ENCODE assay signal across 24 cellular contexts in the genomic region with DNA sequence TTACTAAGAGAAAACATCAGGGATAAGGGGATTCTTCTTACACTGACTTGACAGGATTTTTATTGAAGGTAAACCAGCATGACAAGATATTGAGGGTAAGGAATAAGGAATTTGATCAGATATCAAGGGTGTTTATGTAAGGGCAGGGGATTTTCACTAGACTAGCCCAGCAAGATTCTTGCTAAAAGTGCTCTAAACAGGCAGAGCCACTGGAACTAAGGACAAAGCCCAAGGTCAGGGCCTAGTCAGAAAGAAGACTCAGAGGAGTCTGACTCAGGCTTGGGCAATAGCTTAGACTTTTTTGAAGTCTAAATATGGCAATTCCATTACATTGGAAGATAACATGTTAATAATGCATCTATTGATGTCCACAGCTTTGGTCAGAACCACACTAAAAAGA. TPM values are rescaled to one million over a fixed set of nuclear protein-coding genes. Genes with fewer than 3 reads are reported as not detected.
"Had no signal": no experiment of that assay in that cellular context is flagged by ENCODE, and none has a peak within 500 bp of the region (broad histone marks: within the 10 kb centered on the region; RNA-seq: fewer than 3 reads in every experiment).

No MANE protein-coding gene starts in this region.

- DNase-seq: effector memory CD8-positive, alpha-beta T cell; esophagus squamous epithelium; head of caudate nucleus; mucosa of descending colon; naive thymus-derived CD8-positive, alpha-beta T cell; sigmoid colon; stimulated activated CD4-positive, alpha-beta T cell treated with anti-CD3 and anti-CD28 coated beads, Interleukin-2, amount 100 ng/mL, for 24 hours; stimulated activated CD4-positive, alpha-beta T cell treated with anti-CD3 and anti-CD28 coated beads, Interleukin-4, amount 100 ng/mL, for 4 hours; stimulated activated naive B cell treated with anti-CD40 and anti-IgM and Interleukin-4, amounts not matched to agents 10 μg/mL and 1 μg/mL and 100 μg/mL, for 72 hours; stomach; substantia nigra; upper lobe of right lung had no signal

- H2AFZ ChIP-seq: hepatocyte had no signal

- FAIRE-seq: colon had no signal

- H3K4me1 ChIP-seq: esophagus squamous epithelium, foreskin keratinocyte, right atrium auricular region, sigmoid colon, stomach, upper lobe of right lung, vagina had no signal

- H3K4me2 ChIP-seq: hepatocyte had no signal

- H3K9me3 ChIP-seq: esophagus squamous epithelium, right atrium auricular region, sigmoid colon, stomach, thoracic aorta, upper lobe of right lung, vagina had no signal

- H3K27ac ChIP-seq: esophagus squamous epithelium, foreskin keratinocyte, hepatocyte, right atrium auricular region, sigmoid colon, skin epidermis, stomach, thoracic aorta, upper lobe of right lung, vagina had no signal

- H3K27me3 ChIP-seq: esophagus squamous epithelium, foreskin keratinocyte, hepatocyte, right atrium auricular region, sigmoid colon, stomach, upper lobe of right lung, vagina had no signal

- H3K79me2 ChIP-seq: hepatocyte had no signal

- H3K4me3 ChIP-seq: esophagus squamous epithelium, hepatocyte, mucosa of descending colon, right atrium auricular region, sigmoid colon, skin epidermis, stomach, thoracic aorta, upper lobe of right lung, vagina had no signal

- ATAC-seq: effector memory CD8-positive, alpha-beta T cell; foreskin keratinocyte; mucosa of descending colon; naive thymus-derived CD8-positive, alpha-beta T cell; stimulated activated naive B cell treated with anti-CD40 and anti-IgM and Interleukin-4, amounts not matched to agents 10 μg/mL and 1 μg/mL and 100 μg/mL, for 72 hours; upper lobe of right lung had no signal

- H3K36me3 ChIP-seq: esophagus squamous epithelium, right atrium auricular region, sigmoid colon, stomach, thoracic aorta, upper lobe of right lung, vagina had no signal

RNA-seq across cellular contexts. Expression of a gene that starts 6.5 kb away (rescaled TPM):
- total RNA-seq: epithelial cell of proximal tubule; esophagus squamous epithelium; foreskin keratinocyte; kidney epithelial cell; naive thymus-derived CD8-positive, alpha-beta T cell; neural crest cell; osteocyte; posterior vena cava; right atrium auricular region; thoracic aorta; upper lobe of right lung; vagina had no signal
- polyA plus RNA-seq: foreskin keratinocyte; hepatocyte; naive thymus-derived CD8-positive, alpha-beta T cell had no signal
